9 cellular contexts compared by ENCODE assay signal in genomic region chr1:119396982-119397381, GRCh38. TPM values are rescaled to one million over a fixed set of nuclear protein-coding genes. Genes with fewer than 3 reads are reported as not detected.
"Had no signal": no experiment of that assay in that cellular context is flagged by ENCODE, and none has a peak within 500 bp of the region (broad histone marks: within the 10 kb centered on the region; RNA-seq: fewer than 3 reads in every experiment).

No MANE protein-coding gene starts in this region.

- DNase-seq: GDM1, GF-D8 had no signal

- H3K4me3 ChIP-seq: GM12878 had no signal

- ATAC-seq: GM12878 had no signal

- FAIRE-seq: G401.6, GM12878, GM12891, GM12892, GM18507, GM19239 had no signal

RNA-seq across cellular contexts. Expression of gene HSD3B2, which starts 18.0 kb away (rescaled TPM):
- total RNA-seq: G401 had no signal
- polyA plus RNA-seq: GM12878 had no signal

RNA-seq across cellular contexts. Expression of gene HAO2, which starts 28.4 kb away (rescaled TPM):
- total RNA-seq: G401, GM12878 had no signal
- polyA plus RNA-seq: GM12878 had no signal
